In genomic region chr14:100567009-100567876, GRCh38 we compare ENCODE assay signal across 1 cellular context.
TF ChIP-seq lines count a peak whose summit lies in the region.

No MANE protein-coding gene starts in this region.

TF ChIP-seq in HEK293, 187 proteins besides CTCF, POLR2A, EP300 and RAD21 (continued from another document and continues in another):
- TF ChIP-seq ZEB2 (tag by site-specific recombination; IDR thresholded peaks at IDR 0.05), result peak; percentile 44; the same call in 1 of the 2 replicates
- peak; percentile 60; the same call in 1 of the 2 replicates for TF ChIP-seq ZBTB20 (tag by site-specific recombination; IDR thresholded peaks at IDR 0.05)
- 0 out of 2 replicates have a peak, but pooled peaks have one; percentile 30 for TF ChIP-seq YY1 (tag by site-specific recombination; IDR thresholded peaks at IDR 0.05)
- no peak for TF ChIP-seq ZNF155 (tag by site-specific recombination; IDR thresholded peaks at IDR 0.05)
- TF ChIP-seq ZBTB48 (tag by site-specific recombination; IDR thresholded peaks at IDR 0.05), result peak; percentile 95
- TF ChIP-seq ZNF10 (tag by site-specific recombination; IDR thresholded peaks at IDR 0.05), result no peak
- TF ChIP-seq PRDM6 (tag by site-specific recombination; IDR thresholded peaks at IDR 0.05), result no peak
- TF ChIP-seq ZNF302 (tag by site-specific recombination; IDR thresholded peaks at IDR 0.05; ENCODE audit: low read depth), result no peak
- TF ChIP-seq ZBTB11 (tag by site-specific recombination; conservative IDR thresholded peaks at IDR 0.05; ENCODE audit: low read depth), result peak; percentile 39; the same call in 1 of the 2 replicates
- TF ChIP-seq ZFHX2 (tag by site-specific recombination; conservative IDR thresholded peaks at IDR 0.05), result peak; percentile 96
- TF ChIP-seq ZNF692 (tag by site-specific recombination; IDR thresholded peaks at IDR 0.05), result no peak
- 0 out of 2 replicates have a peak, but pooled peaks have one; percentile 23 for TF ChIP-seq REST (tag by site-specific recombination; IDR thresholded peaks at IDR 0.05)
- no peak for TF ChIP-seq ZNF423 (tag by site-specific recombination; IDR thresholded peaks at IDR 0.05)
- TF ChIP-seq ZNF394 (tag by site-specific recombination; IDR thresholded peaks at IDR 0.05; ENCODE audit: borderline replicate concordance), result 0 out of 2 replicates have a peak, but pooled peaks have one; percentile 10
- TF ChIP-seq SP3 (tag by site-specific recombination; IDR thresholded peaks at IDR 0.05), result peak; percentile 66
- TF ChIP-seq AEBP2 (tag by site-specific recombination; IDR thresholded peaks at IDR 0.05; ENCODE audit: borderline replicate concordance), result no peak
- TF ChIP-seq ZXDB (tag by site-specific recombination; IDR thresholded peaks at IDR 0.05), result peak; percentile 61; the same call in 1 of the 2 replicates
- TF ChIP-seq BCL11B (tag by site-specific recombination; IDR thresholded peaks at IDR 0.05; ENCODE audit: low read depth), result no peak
- TF ChIP-seq ZNF2 (tag by site-specific recombination; IDR thresholded peaks at IDR 0.05), result no peak
- TF ChIP-seq ZNF488 (tag by site-specific recombination; IDR thresholded peaks at IDR 0.05), result no peak
- TF ChIP-seq ZNF707 (tag by site-specific recombination; IDR thresholded peaks at IDR 0.05), result no peak
- TF ChIP-seq, protein P1, sequence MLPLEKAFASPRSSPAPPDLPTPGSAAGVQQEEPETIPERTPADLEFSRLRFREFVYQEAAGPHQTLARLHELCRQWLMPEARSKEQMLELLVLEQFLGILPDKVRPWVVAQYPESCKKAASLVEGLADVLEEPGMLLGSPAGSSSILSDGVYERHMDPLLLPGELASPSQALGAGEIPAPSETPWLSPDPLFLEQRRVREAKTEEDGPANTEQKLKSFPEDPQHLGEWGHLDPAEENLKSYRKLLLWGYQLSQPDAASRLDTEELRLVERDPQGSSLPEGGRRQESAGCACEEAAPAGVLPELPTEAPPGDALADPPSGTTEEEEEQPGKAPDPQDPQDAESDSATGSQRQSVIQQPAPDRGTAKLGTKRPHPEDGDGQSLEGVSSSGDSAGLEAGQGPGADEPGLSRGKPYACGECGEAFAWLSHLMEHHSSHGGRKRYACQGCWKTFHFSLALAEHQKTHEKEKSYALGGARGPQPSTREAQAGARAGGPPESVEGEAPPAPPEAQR (tag by site-specific recombination; IDR thresholded peaks at IDR 0.05), result no peak
- peak; percentile 40; the same call in 1 of the 2 replicates for TF ChIP-seq KLF1 (tag by site-specific recombination; IDR thresholded peaks at IDR 0.05)
- TF ChIP-seq, protein P2, sequence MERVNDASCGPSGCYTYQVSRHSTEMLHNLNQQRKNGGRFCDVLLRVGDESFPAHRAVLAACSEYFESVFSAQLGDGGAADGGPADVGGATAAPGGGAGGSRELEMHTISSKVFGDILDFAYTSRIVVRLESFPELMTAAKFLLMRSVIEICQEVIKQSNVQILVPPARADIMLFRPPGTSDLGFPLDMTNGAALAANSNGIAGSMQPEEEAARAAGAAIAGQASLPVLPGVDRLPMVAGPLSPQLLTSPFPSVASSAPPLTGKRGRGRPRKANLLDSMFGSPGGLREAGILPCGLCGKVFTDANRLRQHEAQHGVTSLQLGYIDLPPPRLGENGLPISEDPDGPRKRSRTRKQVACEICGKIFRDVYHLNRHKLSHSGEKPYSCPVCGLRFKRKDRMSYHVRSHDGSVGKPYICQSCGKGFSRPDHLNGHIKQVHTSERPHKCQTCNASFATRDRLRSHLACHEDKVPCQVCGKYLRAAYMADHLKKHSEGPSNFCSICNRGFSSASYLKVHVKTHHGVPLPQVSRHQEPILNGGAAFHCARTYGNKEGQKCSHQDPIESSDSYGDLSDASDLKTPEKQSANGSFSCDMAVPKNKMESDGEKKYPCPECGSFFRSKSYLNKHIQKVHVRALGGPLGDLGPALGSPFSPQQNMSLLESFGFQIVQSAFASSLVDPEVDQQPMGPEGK (tag by site-specific recombination; IDR thresholded peaks at IDR 0.05), result peak; percentile 68
- no peak for TF ChIP-seq ZNF391 (tag by site-specific recombination; IDR thresholded peaks at IDR 0.05; ENCODE audit: borderline replicate concordance, low read depth)
- 0 out of 2 replicates have a peak, but pooled peaks have one; percentile 33 for TF ChIP-seq ZBTB21 (tag by site-specific recombination; IDR thresholded peaks at IDR 0.05)
- no peak for TF ChIP-seq ZNF292 (tag by site-specific recombination; IDR thresholded peaks at IDR 0.05; ENCODE audit: borderline replicate concordance, low read depth)
- peak; percentile 68 for TF ChIP-seq EGR2 (tag by site-specific recombination; IDR thresholded peaks at IDR 0.05; ENCODE audit: low read depth)
- TF ChIP-seq ZNF600 (tag by site-specific recombination; IDR thresholded peaks at IDR 0.05), result peak; percentile 49
- TF ChIP-seq ZNF140 (tag by site-specific recombination; IDR thresholded peaks at IDR 0.05), result no peak
- TF ChIP-seq ZBTB8A (tag by site-specific recombination; IDR thresholded peaks at IDR 0.05), result peak; percentile 21; the same call in 1 of the 2 replicates
- TF ChIP-seq KLF8 (tag by site-specific recombination; IDR thresholded peaks at IDR 0.05), result no peak
- no peak for TF ChIP-seq ZNF114 (tag by site-specific recombination; IDR thresholded peaks at IDR 0.05)
- peak; percentile 87 for TF ChIP-seq PRDM10 (tag by site-specific recombination; IDR thresholded peaks at IDR 0.05)
- TF ChIP-seq ZNF521 (tag by site-specific recombination; IDR thresholded peaks at IDR 0.05), result no peak
